ENCODE assay signal across 1 cellular context in the genomic region with DNA sequence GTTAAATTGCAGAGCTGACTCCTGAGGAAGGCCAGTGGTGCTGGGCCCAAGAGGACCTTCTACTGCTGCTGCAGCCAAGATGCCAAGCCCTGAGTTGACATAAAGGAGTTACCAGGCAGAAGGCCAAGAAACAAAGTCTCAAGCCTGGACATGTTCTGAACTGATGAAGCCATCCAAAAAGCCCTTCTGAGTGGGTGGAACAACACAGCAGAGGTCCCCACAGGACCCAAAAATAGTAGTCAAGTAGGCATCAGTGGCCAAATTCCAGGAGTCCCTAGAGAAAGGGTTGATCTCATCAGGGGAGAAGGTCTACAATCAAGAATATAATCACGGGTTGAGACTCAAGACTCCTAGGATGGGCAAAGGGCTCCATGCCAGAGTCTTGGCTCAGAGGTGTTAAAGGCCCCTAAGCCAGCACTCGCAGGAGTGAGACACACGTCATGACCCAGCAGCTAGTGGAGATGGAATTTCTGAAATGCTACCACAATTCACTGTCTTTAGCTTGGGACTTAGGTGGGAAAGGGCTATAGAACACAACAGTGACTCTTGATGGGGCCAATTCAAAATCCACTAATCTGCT.
A peak's percentile ranks its signal among the peaks of the same experiment; 100 is the strongest.
TF ChIP-seq lines count a peak whose summit lies in the region.

No MANE protein-coding gene starts in this region.

TF ChIP-seq in HEK293, 187 proteins besides CTCF, POLR2A, EP300 and RAD21 (continued from another document):
- TF ChIP-seq OSR2 (tag by site-specific recombination; IDR thresholded peaks at IDR 0.05) (peak; percentile 82), ZFP69B (tag by site-specific recombination; IDR thresholded peaks at IDR 0.05) (peak; percentile 27; the same call in 1 of the 2 replicates), ZNF548 (tag by site-specific recombination; IDR thresholded peaks at IDR 0.05) (no peak), ZNF426 (tag by site-specific recombination; IDR thresholded peaks at IDR 0.05) (no peak)
- TF ChIP-seq, protein P1, sequence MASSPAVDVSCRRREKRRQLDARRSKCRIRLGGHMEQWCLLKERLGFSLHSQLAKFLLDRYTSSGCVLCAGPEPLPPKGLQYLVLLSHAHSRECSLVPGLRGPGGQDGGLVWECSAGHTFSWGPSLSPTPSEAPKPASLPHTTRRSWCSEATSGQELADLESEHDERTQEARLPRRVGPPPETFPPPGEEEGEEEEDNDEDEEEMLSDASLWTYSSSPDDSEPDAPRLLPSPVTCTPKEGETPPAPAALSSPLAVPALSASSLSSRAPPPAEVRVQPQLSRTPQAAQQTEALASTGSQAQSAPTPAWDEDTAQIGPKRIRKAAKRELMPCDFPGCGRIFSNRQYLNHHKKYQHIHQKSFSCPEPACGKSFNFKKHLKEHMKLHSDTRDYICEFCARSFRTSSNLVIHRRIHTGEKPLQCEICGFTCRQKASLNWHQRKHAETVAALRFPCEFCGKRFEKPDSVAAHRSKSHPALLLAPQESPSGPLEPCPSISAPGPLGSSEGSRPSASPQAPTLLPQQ (tag by site-specific recombination; IDR thresholded peaks at IDR 0.05), result peak; percentile 77; the same call in 1 of the 2 replicates
- TF ChIP-seq, protein P2, sequence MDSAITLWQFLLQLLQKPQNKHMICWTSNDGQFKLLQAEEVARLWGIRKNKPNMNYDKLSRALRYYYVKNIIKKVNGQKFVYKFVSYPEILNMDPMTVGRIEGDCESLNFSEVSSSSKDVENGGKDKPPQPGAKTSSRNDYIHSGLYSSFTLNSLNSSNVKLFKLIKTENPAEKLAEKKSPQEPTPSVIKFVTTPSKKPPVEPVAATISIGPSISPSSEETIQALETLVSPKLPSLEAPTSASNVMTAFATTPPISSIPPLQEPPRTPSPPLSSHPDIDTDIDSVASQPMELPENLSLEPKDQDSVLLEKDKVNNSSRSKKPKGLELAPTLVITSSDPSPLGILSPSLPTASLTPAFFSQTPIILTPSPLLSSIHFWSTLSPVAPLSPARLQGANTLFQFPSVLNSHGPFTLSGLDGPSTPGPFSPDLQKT (IDR thresholded peaks at IDR 0.05; ENCODE audit: borderline replicate concordance, low read depth, low read length), result no peak
